Comparison of ENCODE assay signal across 10 cellular contexts in genomic region chr3:129068291-129068886, GRCh38. TPM values are rescaled to one million over a fixed set of nuclear protein-coding genes. Genes with fewer than 3 reads are reported as not detected.
DNase-seq lines count a peak whose midpoint lies in the region; ATAC-seq, FAIRE-seq and TF ChIP-seq lines count a peak whose summit lies in the region.
"Had no signal": no experiment of that assay in that cellular context is flagged by ENCODE, and none has a peak within 500 bp of the region (broad histone marks: within the 10 kb centered on the region; RNA-seq: fewer than 3 reads in every experiment).

No MANE protein-coding gene starts in this region.

- H3K9me3 Mint-ChIP-seq in MCF 10A (ENCODE audit: unreplicated experiment): no peaks in the 10 kb centered on the region

- peak overlapping the region; percentile 32 for H3K9ac ChIP-seq in mesenchymal stem cell (ENCODE audit: low read length)

- H2BK15ac ChIP-seq in mesenchymal stem cell (ENCODE audit: low read depth, poor library complexity, severe bottlenecking): no peak overlapping the region

- no peak overlapping the region for H3K14ac ChIP-seq in mesenchymal stem cell (ENCODE audit: low read length in 2 of 2)

- H3K36me3 Mint-ChIP-seq in MCF 10A (ENCODE audit: insufficient read depth, unreplicated experiment): no peaks in the 10 kb centered on the region

- no peak overlapping the region for H3K27ac Mint-ChIP-seq in MCF 10A (ENCODE audit: low read depth, unreplicated experiment)

- H3K27ac ChIP-seq in breast epithelium (peak overlapping the region; percentile 21 to 22), mesenchymal stem cell (ENCODE audit: low read length, poor library complexity, severe bottlenecking) (no peak overlapping the region), upper lobe of right lung (peak overlapping the region; percentile 2)

- CTCF ChIA-PET in MCF 10A (lab: Yijun Ruan, JAX): interaction anchor here (0.6 to 2.8 kb wide), 4 partner anchors 15 to 98 kb away, joined by 3 to 25 read pairs (median 4); no protein-coding TSS in a partner anchor

- H3K4me1 Mint-ChIP-seq in MCF 10A (ENCODE audit: insufficient read depth, unreplicated experiment): no peaks in the 10 kb centered on the region

- no peak overlapping the region for H3K4me3 Mint-ChIP-seq in MCF 10A (ENCODE audit: unreplicated experiment)

- TF ChIP-seq CTCF in breast epithelium (IDR thresholded peaks at IDR 0.05) (no peak), MCF 10A (IDR thresholded peaks at IDR 0.05; ENCODE audit: unreplicated experiment) (no peak), bronchial epithelial cell (IDR thresholded peaks at IDR 0.05; ENCODE audit: insufficient read depth, low read length, severe bottlenecking) (no peak), upper lobe of right lung (IDR thresholded peaks at IDR 0.05) (no peak)

- no peak for FAIRE-seq in bronchial epithelial cell (lab: Jason Lieb, UNC)
- FAIRE-seq: HTR-8/SVneo had no signal

- intact Hi-C loops in breast epithelium (cut with DNase I; ENCODE audit: low total_unique reads) (no loop called here), MCF 10A (cut with micrococcal nuclease) (no loop called here), upper lobe of right lung (cut with DNase I) (no loop called here)

- H2AK5ac ChIP-seq in mesenchymal stem cell (ENCODE audit: low read length, severe bottlenecking): no peak overlapping the region

- H2BK120ac ChIP-seq in mesenchymal stem cell (ENCODE audit: low read depth, low read length): no peak overlapping the region

- H2AFZ ChIP-seq in mesenchymal stem cell (ENCODE audit: low read depth, low read length): peak overlapping the region; percentile 62

- no peak for TF ChIP-seq POLR2A in breast epithelium (IDR thresholded peaks at IDR 0.05)

- H3K4me2 ChIP-seq in mesenchymal stem cell (ENCODE audit: low read length, poor library complexity, severe bottlenecking): peak overlapping the region; percentile 10

- no peak overlapping the region for H2BK5ac ChIP-seq in mesenchymal stem cell (ENCODE audit: low read depth, low read length, poor library complexity, severe bottlenecking)

- H3K36me3 ChIP-seq in breast epithelium (no peaks in the 10 kb centered on the region), bronchial epithelial cell (ENCODE audit: control insufficient read depth, insufficient read depth, low read length) (no peaks in the 10 kb centered on the region), mesenchymal stem cell (ENCODE audit: control insufficient read depth in 1 of 2, insufficient read depth in 2 of 2, low read depth in 1 of 2, low read length in 2 of 2) (no peaks in the 10 kb centered on the region), upper lobe of right lung (no peaks in the 10 kb centered on the region)

- H3K4me3 ChIP-seq in breast epithelium: peak overlapping the region; percentile 23 to 59 (median 47)
- H3K4me3 ChIP-seq in bronchial epithelial cell (ENCODE audit: low read depth, low read length): peak overlapping the region; percentile 33
- H3K4me3 ChIP-seq in mesenchymal stem cell (ENCODE audit: insufficient read depth in 1 of 2, low read depth in 1 of 2, low read length in 2 of 2): peak overlapping the region in 1 of 2 experiments; percentile 44
- H3K4me3 ChIP-seq in upper lobe of right lung: peak overlapping the region; percentile 44

- H3K9me3 ChIP-seq in breast epithelium (no peaks in the 10 kb centered on the region), mesenchymal stem cell (ENCODE audit: control insufficient read depth, low read length) (no peaks in the 10 kb centered on the region), upper lobe of right lung (no peaks in the 10 kb centered on the region)

- no TSS peak for BruUV-seq in MCF 10A (replicated peaks; lab: Mats Ljungman, UMichigan)

- ATAC-seq in upper lobe of right lung: peak; percentile 65

- H3K79me1 ChIP-seq in mesenchymal stem cell (replicated peaks; ENCODE audit: low read length, poor library complexity, severe bottlenecking): no peaks in the 10 kb centered on the region

- H4K91ac ChIP-seq in mesenchymal stem cell (ENCODE audit: low read length): no peak overlapping the region

- H3K27me3 Mint-ChIP-seq in MCF 10A (ENCODE audit: insufficient read depth, unreplicated experiment): no peaks in the 10 kb centered on the region

- H2BK12ac ChIP-seq in mesenchymal stem cell (ENCODE audit: low read length in 2 of 2): no peak overlapping the region

- H3K23ac ChIP-seq in mesenchymal stem cell (ENCODE audit: low read length in 2 of 2): no peak overlapping the region

- peak overlapping the region; percentile 66 for H4K8ac ChIP-seq in mesenchymal stem cell (ENCODE audit: low read length)

- H3K4me1 ChIP-seq in breast epithelium (no peaks in the 10 kb centered on the region), mesenchymal stem cell (ENCODE audit: control insufficient read depth, insufficient read depth, low read depth, low read length) (no peaks in the 10 kb centered on the region), upper lobe of right lung (peaks cover 6% of the 10 kb centered on the region)

- no peak overlapping the region for H3K4ac ChIP-seq in mesenchymal stem cell (ENCODE audit: low read depth in 1 of 2, low read length in 2 of 2)

- H3K18ac ChIP-seq in mesenchymal stem cell (ENCODE audit: low read depth in 1 of 2, low read length in 2 of 2): peak overlapping the region in 1 of 2 experiments; percentile 14

- POLR2A ChIA-PET in MCF 10A (lab: Yijun Ruan, JAX): interaction anchor here (1.6 kb wide), 1 partner anchor 15 kb away, joined by 3 read pairs; no protein-coding TSS in a partner anchor

- WGBS in mesenchymal stem cell: 53% methylated on average over 32 of the region's 44 CpGs

- H3K27me3 ChIP-seq in breast epithelium: no peaks in the 10 kb centered on the region
- no peaks in the 10 kb centered on the region for H3K27me3 ChIP-seq in bronchial epithelial cell (ENCODE audit: control insufficient read depth, insufficient read depth, low read length)
- peaks cover 15 to 36% of the 10 kb centered on the region in 2 experiments for H3K27me3 ChIP-seq in mesenchymal stem cell (ENCODE audit: control insufficient read depth in 1 of 2, insufficient read depth in 1 of 2, low read length in 2 of 2)
- no peaks in the 10 kb centered on the region for H3K27me3 ChIP-seq in upper lobe of right lung

- DNase-seq in breast epithelium (ENCODE audit: low spot score in 2 of 2): no peak
- DNase-seq in MCF 10A (ENCODE audit: unreplicated experiment): no peak
- DNase-seq in bronchial epithelial cell (ENCODE audit: low read depth): no peak
- DNase-seq in mesenchymal stem cell: peak; percentile 5
- no peak for DNase-seq in upper lobe of right lung
- no peak for DNase-seq in DMS53 (lab: John Stamatoyannopoulos, UW)
- DNase-seq in DMS 273 (lab: John Stamatoyannopoulos, UW; ENCODE audit: unreplicated experiment): no peak
- no peak for DNase-seq in UCSD-AML1 (lab: John Stamatoyannopoulos, UW; ENCODE audit: unreplicated experiment)

RNA-seq across cellular contexts. Expression of gene GP9, which starts 7.8 kb away (rescaled TPM):
- total RNA-seq in breast epithelium: under 1 TPM in 1 of 3 donors, not detected in 2; 0.48 TPM
- total RNA-seq in MCF 10A (2022): not detected in 2 replicates
- total RNA-seq in bronchial epithelial cell: not detected in 2 replicates
- not detected for polyA plus RNA-seq in mesenchymal stem cell (2013, experiment 1 of 2)
- not detected for polyA plus RNA-seq in mesenchymal stem cell (2013, experiment 2 of 2)
- 1.2 TPM for total RNA-seq in upper lobe of right lung
- total RNA-seq: chondrocyte had no signal

RNA-seq across cellular contexts. Expression of gene RAB43, which starts 53.2 kb away (rescaled TPM):
- total RNA-seq in breast epithelium (10 to 100 TPM in 2 of 3 donors, 1 to 10 TPM in 1; 5.6 to 17.0 (median 17.0) TPM), MCF 10A (2022) (18.5 and 18.9 TPM in 2 replicates), bronchial epithelial cell (15.0 and 18.6 TPM in 2 replicates), upper lobe of right lung (38.9 TPM)
- polyA plus RNA-seq in mesenchymal stem cell (2013, experiment 1 of 2): 17.6 TPM
- polyA plus RNA-seq in mesenchymal stem cell (2013, experiment 2 of 2): 17.3 TPM
